In the genomic region with DNA sequence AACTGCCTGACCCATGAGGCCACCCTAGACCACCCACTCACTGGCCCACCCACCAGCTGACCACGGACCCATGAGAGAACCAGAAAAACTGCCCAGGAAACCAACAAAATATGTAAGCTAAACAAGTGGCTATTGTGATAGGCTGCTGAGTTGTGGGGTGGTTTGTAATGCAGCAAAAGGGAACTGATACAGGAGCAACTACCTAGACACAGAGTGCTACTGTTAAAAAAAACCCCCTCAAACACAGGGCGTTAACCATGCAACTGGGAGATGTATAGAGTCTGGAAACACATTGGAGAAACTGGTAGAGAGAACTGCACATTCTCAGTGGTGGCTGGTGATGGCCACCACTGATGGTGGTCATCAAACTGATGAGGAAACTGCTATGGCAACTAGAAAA, we compare ENCODE assay signal across 16 cellular contexts.
DNase-seq lines count a peak whose midpoint lies in the region; ATAC-seq lines count a peak whose summit lies in the region.
"Had no signal": no experiment of that assay in that cellular context is flagged by ENCODE, and none has a peak within 500 bp of the region (broad histone marks: within the 10 kb centered on the region; RNA-seq: fewer than 3 reads in every experiment).

No MANE protein-coding gene starts in this region.

- ATAC-seq in GM18861 (IDR thresholded peaks at IDR 0.05; ENCODE audit: unreplicated experiment), result peak; percentile 79
- peak; percentile 95 for ATAC-seq in GM21447 (IDR thresholded peaks at IDR 0.05; ENCODE audit: unreplicated experiment)
- ATAC-seq in HG02973 (IDR thresholded peaks at IDR 0.05; ENCODE audit: unreplicated experiment), result peak; percentile 97
- ATAC-seq in HG03565 (IDR thresholded peaks at IDR 0.05; ENCODE audit: unreplicated experiment), result peak; percentile 99
- ATAC-seq: left cardiac atrium had no signal

- no peak for DNase-seq in A172 (ENCODE audit: low spot score)
- no peak for DNase-seq in UCSD-AML1 (lab: John Stamatoyannopoulos, UW; ENCODE audit: unreplicated experiment)
- no peak for DNase-seq in DMS53 (lab: John Stamatoyannopoulos, UW)
- DNase-seq in C1 segment of cervical spinal cord (lab: John Stamatoyannopoulos, UW), result no peak
- DNase-seq: activated CD4-positive, alpha-beta memory T cell treated with anti-CD3 and anti-CD28 coated beads for 36 hours; activated gamma-delta T cell; CD4-positive, CD25-positive, alpha-beta regulatory T cell; H7; left cardiac atrium; NCI-H1694 treated with DMSO at 0.1 percent for 48 hours; NCI-H526; right lobe of liver had no signal
